Comparison of ENCODE assay signal across 26 cellular contexts in genomic region chr18:32315881-32316280, GRCh38.
A peak's percentile ranks its signal among the peaks of the same experiment; 100 is the strongest.
DNase-seq lines count a peak whose midpoint lies in the region; ATAC-seq, FAIRE-seq and TF ChIP-seq lines count a peak whose summit lies in the region.
"Had no signal": no experiment of that assay in that cellular context is flagged by ENCODE, and none has a peak within 500 bp of the region (broad histone marks: within the 10 kb centered on the region; RNA-seq: fewer than 3 reads in every experiment).

No MANE protein-coding gene starts in this region.

- H3K36me3 ChIP-seq in GM23248 (ENCODE audit: low read depth) (no peaks in the 10 kb centered on the region), bronchial epithelial cell (ENCODE audit: control insufficient read depth, insufficient read depth, low read length) (no peaks in the 10 kb centered on the region), endodermal cell (ENCODE audit: control insufficient read depth, insufficient read depth, low read length) (no peaks in the 10 kb centered on the region)
- H3K36me3 ChIP-seq: BLaER1, HAP-1 had no signal

- no peak overlapping the region for H3K27ac ChIP-seq in GM23248
- H3K27ac ChIP-seq in endodermal cell (ENCODE audit: low read depth, low read length): no peak overlapping the region
- H3K27ac ChIP-seq: BLaER1, HL-60, RWPE1 had no signal

- no peaks in the 10 kb centered on the region for H3K36me3 Mint-ChIP-seq in endodermal cell (ENCODE audit: low read depth)
- H3K36me3 Mint-ChIP-seq: CD4-positive, CD25-positive, alpha-beta regulatory T cell had no signal

- DNase-seq in GM23248 (peak; percentile 13), NCI-H226 (peak; percentile 43), bronchial epithelial cell (ENCODE audit: low read depth) (peak; percentile 58), fibroblast of the aortic adventitia (ENCODE audit: low read depth) (peak; percentile 79), NCI-H1417 treated with DMSO at 0.1 percent for 48 hours (lab: John Stamatoyannopoulos, UW) (no peak), endodermal cell (no peak)
- no peak for DNase-seq in activated CD8-positive, alpha-beta memory T cell treated with anti-CD3 and anti-CD28 coated beads for 24 hours
- DNase-seq: CD4-positive, CD25-positive, alpha-beta regulatory T cell; GOT3; Karpas-422; MV-4-11; NCI-H1105; NCI-H1694; NCI-H2029 treated with DMSO at 0.1 percent for 48 hours; NCI-H2227 treated with DMSO at 0.1 percent for 48 hours; NCI-H510A; NCI-H69; SHP77; SW 1271 had no signal

- H2AFZ ChIP-seq in GM23248: no peak overlapping the region

- H3K4me1 ChIP-seq in GM23248 (ENCODE audit: insufficient read depth): peaks cover 20% of the 10 kb centered on the region
- H3K4me1 ChIP-seq in endodermal cell (ENCODE audit: control insufficient read depth, insufficient read depth, low read length): no peaks in the 10 kb centered on the region

- H3K9ac ChIP-seq in GM23248 (no peak overlapping the region), endodermal cell (ENCODE audit: extremely low read depth, low read length, poor library complexity, severe bottlenecking) (no peak overlapping the region)
- H3K9ac ChIP-seq: BLaER1 had no signal

- H3K4me2 ChIP-seq in GM23248 (ENCODE audit: unreplicated experiment): no peak overlapping the region
- H3K4me2 ChIP-seq: BLaER1 had no signal

- no peaks in the 10 kb centered on the region for H3K9me3 Mint-ChIP-seq in endodermal cell
- H3K9me3 Mint-ChIP-seq: CD4-positive, CD25-positive, alpha-beta regulatory T cell had no signal

- H3K79me2 ChIP-seq in GM23248 (ENCODE audit: insufficient read depth): no peaks in the 10 kb centered on the region

- H3K27me3 ChIP-seq in GM23248 (replicated peaks; ENCODE audit: insufficient read depth) (no peaks in the 10 kb centered on the region), bronchial epithelial cell (ENCODE audit: control insufficient read depth, insufficient read depth, low read length) (no peaks in the 10 kb centered on the region), endodermal cell (ENCODE audit: control insufficient read depth, insufficient read depth, low read length, poor library complexity, severe bottlenecking) (no peaks in the 10 kb centered on the region)
- H3K27me3 ChIP-seq: BLaER1 had no signal

- H4K20me1 ChIP-seq in GM23248 (ENCODE audit: insufficient read depth): no peaks in the 10 kb centered on the region
- H4K20me1 ChIP-seq: BLaER1 had no signal

- H3F3A ChIP-seq in GM23248 (ENCODE audit: insufficient read depth): peaks cover 20% of the 10 kb centered on the region

- FAIRE-seq in bronchial epithelial cell (lab: Jason Lieb, UNC): no peak
- FAIRE-seq: GM18507 had no signal

- no peak for ATAC-seq in HG03280 (IDR thresholded peaks at IDR 0.05; ENCODE audit: unreplicated experiment)
- ATAC-seq: Panc1 had no signal

- H3K4me3 ChIP-seq in GM23248 (no peak overlapping the region), bronchial epithelial cell (ENCODE audit: low read depth, low read length) (no peak overlapping the region), fibroblast of the aortic adventitia (ENCODE audit: low read depth, low read length) (no peak overlapping the region), endodermal cell (ENCODE audit: low read length) (no peak overlapping the region)
- H3K4me3 ChIP-seq: BLaER1, HAP-1 had no signal

- H3K9me3 ChIP-seq in GM23248 (ENCODE audit: low read depth) (no peaks in the 10 kb centered on the region), endodermal cell (ENCODE audit: control insufficient read depth, low read length) (no peaks in the 10 kb centered on the region)
- H3K9me3 ChIP-seq: BLaER1, HAP-1 had no signal

- in situ Hi-C loops in GM23248 (cut with MboI): no loop called here

- no peak overlapping the region for H3K27ac Mint-ChIP-seq in endodermal cell

- no peaks in the 10 kb centered on the region for H3K4me1 Mint-ChIP-seq in endodermal cell
- H3K4me1 Mint-ChIP-seq: CD4-positive, CD25-positive, alpha-beta regulatory T cell had no signal

- TF ChIP-seq CTCF in bronchial epithelial cell (IDR thresholded peaks at IDR 0.05; ENCODE audit: insufficient read depth, low read length, severe bottlenecking) (no peak), fibroblast of the aortic adventitia (IDR thresholded peaks at IDR 0.05; ENCODE audit: insufficient read depth, low read length) (no peak), endodermal cell (conservative IDR thresholded peaks at IDR 0.05) (no peak)

- no peaks in the 10 kb centered on the region for H3K9me2 ChIP-seq in GM23248 (ENCODE audit: insufficient read depth)

- WGBS in GM23248 (ENCODE audit: low coverage in 1 of 2, low lambda C conversion rate in 2 of 2, missing lambda C conversion rate in 2 of 2), 2 experiments: 70 to 94% methylated on average over 1 of the region's 1 CpG
- WGBS in endodermal cell (ENCODE audit: insufficient coverage in 1 of 2, insufficient read length in 1 of 2), 2 experiments: 94% methylated on average over 1 of the region's 1 CpG; no CpG with 5 or more reads in 1 of the 2 experiments

- H3K27me3 Mint-ChIP-seq in endodermal cell (ENCODE audit: insufficient read depth): no peaks in the 10 kb centered on the region
- H3K27me3 Mint-ChIP-seq: CD4-positive, CD25-positive, alpha-beta regulatory T cell had no signal

- H3K4me3 Mint-ChIP-seq in endodermal cell: no peak overlapping the region
- H3K4me3 Mint-ChIP-seq: CD4-positive, CD25-positive, alpha-beta regulatory T cell had no signal

Comparison
In these comparisons a context has a peak if more than half of its experiments do, and no peak if none do; other contexts are left out.
1. DNase-seq: peak in GM23248 (single experiment), NCI-H226 (single experiment), bronchial epithelial cell (single experiment) and fibroblast of the aortic adventitia (single experiment); none in NCI-H1417 treated with DMSO at 0.1 percent for 48 hours (single experiment), endodermal cell (single experiment) and activated CD8-positive, alpha-beta memory T cell treated with anti-CD3 and anti-CD28 coated beads for 24 hours (single experiment).